In the genomic region with DNA sequence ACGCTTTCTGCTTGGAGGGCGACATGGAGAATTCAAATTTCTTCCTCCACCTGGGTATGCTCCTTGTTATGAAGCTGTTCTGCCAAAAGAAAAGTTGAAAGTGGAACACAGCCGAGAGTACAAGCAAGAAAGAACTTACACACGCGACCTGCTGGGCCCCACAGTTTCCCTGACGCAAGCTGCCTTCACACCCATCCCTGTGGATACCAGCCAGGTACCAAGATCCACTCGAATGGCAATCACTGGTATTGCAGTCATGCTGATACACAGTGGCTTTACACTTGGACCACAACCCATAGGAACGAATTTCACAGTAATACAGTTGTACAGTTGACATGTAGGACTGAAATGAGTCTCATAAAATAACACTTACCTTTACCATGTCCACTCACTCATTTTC, we compare ENCODE assay signal across 25 cellular contexts.
"Had no signal": no experiment of that assay in that cellular context is flagged by ENCODE, and none has a peak within 500 bp of the region (broad histone marks: within the 10 kb centered on the region; RNA-seq: fewer than 3 reads in every experiment).

No MANE protein-coding gene starts in this region.

- H3K27ac ChIP-seq: hepatocyte, lower lobe of right lung, neutrophil, parathyroid adenoma, psoas muscle, right lobe of liver, tibial nerve, upper lobe of left lung, vagina had no signal

- H3K9me3 Mint-ChIP-seq: naive thymus-derived CD8-positive, alpha-beta T cell; nephron; neural crest cell; stimulated activated memory B cell treated with anti-CD40 and anti-IgM and Interleukin-4, amounts not matched to agents 10 μg/mL and 1 μg/mL and 100 μg/mL, for 72 hours; stimulated activated naive CD8-positive, alpha-beta T cell treated with anti-CD3 and anti-CD28 coated beads, Interleukin-15, amount 100 ng/mL, for 72 hours had no signal

- H3K9me3 ChIP-seq: lower lobe of right lung, neutrophil, psoas muscle, right lobe of liver, tibial nerve, upper lobe of left lung, vagina had no signal

- H3K9ac ChIP-seq: parathyroid adenoma had no signal

- H3K27ac Mint-ChIP-seq: naive thymus-derived CD8-positive, alpha-beta T cell; nephron; stimulated activated memory B cell treated with anti-CD40 and anti-IgM and Interleukin-4, amounts not matched to agents 10 μg/mL and 1 μg/mL and 100 μg/mL, for 72 hours; stimulated activated naive CD8-positive, alpha-beta T cell treated with anti-CD3 and anti-CD28 coated beads, Interleukin-15, amount 100 ng/mL, for 72 hours had no signal

- H3K36me3 ChIP-seq: lower lobe of right lung, neutrophil, right lobe of liver, tibial nerve, upper lobe of left lung had no signal

- H3K4me1 Mint-ChIP-seq: naive thymus-derived CD8-positive, alpha-beta T cell; nephron; neural crest cell; stimulated activated memory B cell treated with anti-CD40 and anti-IgM and Interleukin-4, amounts not matched to agents 10 μg/mL and 1 μg/mL and 100 μg/mL, for 72 hours had no signal

- H2AFZ ChIP-seq: hepatocyte, parathyroid adenoma had no signal

- H3K27me3 ChIP-seq: hepatocyte, neutrophil, right lobe of liver, tibial nerve, upper lobe of left lung, vagina had no signal

- DNase-seq: islet precursor cell; lower lobe of right lung; mammary epithelial cell; mesenchymal stem cell; naive thymus-derived CD8-positive, alpha-beta T cell; occipital lobe; psoas muscle; right lobe of liver; stimulated activated CD4-positive, alpha-beta T cell treated with anti-CD3 and anti-CD28 coated beads, Interleukin-1b, Interleukin-23, amount 100 ng/mL, for 48 hours; stimulated activated CD4-positive, alpha-beta T cell treated with anti-CD3 and anti-CD28 coated beads, Interleukin-2, amount 100 ng/mL, for 48 hours; stimulated activated CD4-positive, alpha-beta T cell treated with anti-CD3 and anti-CD28 coated beads, Interleukin-4, amount 100 ng/mL, for 4 hours; stimulated activated CD8-positive, alpha-beta memory T cell treated with anti-CD3 and anti-CD28 coated beads, Interleukin-4, amount 100 ng/mL, for 48 hours; stimulated activated naive CD4-positive, alpha-beta T cell treated with Interleukin-2 at 50 U/mL for 16 hours; stimulated activated naive CD8-positive, alpha-beta T cell treated with anti-CD3 and anti-CD28 coated beads, Interleukin-15, amount 100 ng/mL, for 72 hours; substantia nigra; upper lobe of left lung had no signal

- H3K36me3 Mint-ChIP-seq: naive thymus-derived CD8-positive, alpha-beta T cell; stimulated activated memory B cell treated with anti-CD40 and anti-IgM and Interleukin-4, amounts not matched to agents 10 μg/mL and 1 μg/mL and 100 μg/mL, for 72 hours had no signal

- H3K27me3 Mint-ChIP-seq: stimulated activated memory B cell treated with anti-CD40 and anti-IgM and Interleukin-4, amounts not matched to agents 10 μg/mL and 1 μg/mL and 100 μg/mL, for 72 hours had no signal

- H3K4me2 ChIP-seq: hepatocyte, smooth muscle cell had no signal

- ATAC-seq: lower lobe of right lung; naive thymus-derived CD8-positive, alpha-beta T cell; psoas muscle; right lobe of liver; stimulated activated memory B cell treated with anti-CD40 and anti-IgM and Interleukin-4, amounts not matched to agents 10 μg/mL and 1 μg/mL and 100 μg/mL, for 72 hours; stimulated activated naive CD8-positive, alpha-beta T cell treated with anti-CD3 and anti-CD28 coated beads, Interleukin-15, amount 100 ng/mL, for 72 hours had no signal

- H3K4me1 ChIP-seq: lower lobe of right lung, parathyroid adenoma, psoas muscle, right lobe of liver, tibial nerve, upper lobe of left lung, vagina had no signal

- H3K4me3 ChIP-seq: hepatocyte, lower lobe of right lung, psoas muscle, right lobe of liver, smooth muscle cell, tibial nerve, upper lobe of left lung, vagina had no signal

- H3K4me3 Mint-ChIP-seq: naive thymus-derived CD8-positive, alpha-beta T cell; nephron; neural crest cell; stimulated activated memory B cell treated with anti-CD40 and anti-IgM and Interleukin-4, amounts not matched to agents 10 μg/mL and 1 μg/mL and 100 μg/mL, for 72 hours; stimulated activated naive CD8-positive, alpha-beta T cell treated with anti-CD3 and anti-CD28 coated beads, Interleukin-15, amount 100 ng/mL, for 72 hours had no signal
